21 cellular contexts compared by ENCODE assay signal in the genomic region with DNA sequence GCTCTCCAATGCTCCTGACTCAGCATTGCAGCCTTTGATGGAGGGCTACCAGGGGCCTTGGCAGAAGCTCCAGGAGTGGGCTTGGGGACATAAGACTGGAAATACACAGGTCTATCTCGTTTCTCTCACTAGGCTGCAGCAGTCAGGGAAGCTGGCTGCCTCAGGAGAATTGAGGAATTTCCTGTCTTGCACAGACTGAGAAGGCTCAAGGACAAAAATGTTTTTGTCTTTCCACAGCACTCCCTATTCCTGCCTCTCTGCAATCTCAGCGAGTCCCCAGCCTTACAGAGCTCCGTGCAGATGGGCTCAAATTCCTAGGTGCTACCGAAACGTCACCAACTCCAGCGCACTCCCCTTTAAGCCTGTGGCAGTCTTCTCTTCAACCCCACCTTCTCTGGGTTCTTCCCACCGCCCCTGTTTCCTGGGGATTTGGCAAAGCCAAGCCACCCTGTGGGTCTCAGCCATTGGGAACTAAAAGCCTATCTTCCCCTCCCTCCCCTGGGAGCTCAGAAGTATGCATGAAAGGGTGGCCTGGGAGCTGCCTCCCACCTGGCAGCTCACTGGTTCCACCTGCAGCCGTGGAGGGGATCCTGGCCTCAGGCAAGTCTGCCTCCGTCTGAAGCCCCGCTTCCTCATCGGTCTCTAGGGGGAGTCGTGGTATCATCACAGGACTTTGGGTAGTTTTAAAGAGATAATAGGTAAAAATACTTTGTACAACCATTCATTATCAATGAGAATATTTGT.
A peak's percentile ranks its signal among the peaks of the same experiment; 100 is the strongest.
DNase-seq lines count a peak whose midpoint lies in the region; ATAC-seq, FAIRE-seq and TF ChIP-seq lines count a peak whose summit lies in the region.
"Had no signal": no experiment of that assay in that cellular context is flagged by ENCODE, and none has a peak within 500 bp of the region (broad histone marks: within the 10 kb centered on the region; RNA-seq: fewer than 3 reads in every experiment).

No MANE protein-coding gene starts in this region.

- peak; percentile 65 for ATAC-seq in K562
- no peak for ATAC-seq in activated T-helper 17 cell treated with anti-CD3 and anti-CD28 coated beads, Interleukin-2, amount 50 U/mL, for 72 hours (replicated peaks)
- no peak for ATAC-seq in psoas muscle
- ATAC-seq: activated CD8-positive, alpha-beta T cell treated with anti-CD3 and anti-CD28 coated beads for 36 hours; activated T-cell treated with anti-CD3 and anti-CD28 coated beads, Interleukin-2, amount 50 U/mL, for 72 hours; esophagus mucosa; stimulated activated naive CD8-positive, alpha-beta T cell treated with anti-CD3 and anti-CD28 coated beads, Interleukin-15, amount 100 ng/mL, for 72 hours had no signal

- H3K27ac Mint-ChIP-seq in HFFc6 = no peak overlapping the region
- H3K27ac Mint-ChIP-seq in activated T-helper 17 cell treated with anti-CD3 and anti-CD28 coated beads, Interleukin-2, amount 50 U/mL, for 72 hours = no peak overlapping the region
- H3K27ac Mint-ChIP-seq: activated CD8-positive, alpha-beta T cell treated with anti-CD3 and anti-CD28 coated beads for 36 hours; activated T-cell treated with anti-CD3 and anti-CD28 coated beads, Interleukin-2, amount 50 U/mL, for 72 hours; IgD-negative memory B cell had no signal

- CTCF ChIA-PET in AG04450 (lab: Charles Lee) = no interaction called here
- CTCF ChIA-PET in K562 (lab: Yijun Ruan, JAX; ENCODE audit: low intra/inter-chr PET ratio) = no interaction called here

- TF ChIP-seq EP300 in K562 (IDR thresholded peaks at IDR 0.05; ENCODE audit: low read length) = no peak

- POLR2A ChIA-PET in AG04450 (lab: Yijun Ruan, JAX) (no interaction called here), K562 (lab: Yijun Ruan, JAX) (no interaction called here)

- WGBS in K562 (ENCODE audit: insufficient coverage, low coverage, missing lambda C conversion rate) = 0% methylated on average over 12 of the region's 12 CpGs
- 32 to 46% (median 43%) methylated on average over 12 of the region's 12 CpGs for WGBS in psoas muscle, 3 donors

- H3K36me3 Mint-ChIP-seq in HFFc6 (ENCODE audit: low read depth) = no peaks in the 10 kb centered on the region
- no peaks in the 10 kb centered on the region for H3K36me3 Mint-ChIP-seq in activated T-helper 17 cell treated with anti-CD3 and anti-CD28 coated beads, Interleukin-2, amount 50 U/mL, for 72 hours (ENCODE audit: low read depth)
- H3K36me3 Mint-ChIP-seq: IgD-negative memory B cell had no signal

- H3K4me3 Mint-ChIP-seq in HFFc6 = no peak overlapping the region
- no peak overlapping the region for H3K4me3 Mint-ChIP-seq in activated T-helper 17 cell treated with anti-CD3 and anti-CD28 coated beads, Interleukin-2, amount 50 U/mL, for 72 hours
- H3K4me3 Mint-ChIP-seq: activated CD8-positive, alpha-beta T cell treated with anti-CD3 and anti-CD28 coated beads for 36 hours; activated T-cell treated with anti-CD3 and anti-CD28 coated beads, Interleukin-2, amount 50 U/mL, for 72 hours; IgD-negative memory B cell; stimulated activated naive CD8-positive, alpha-beta T cell treated with anti-CD3 and anti-CD28 coated beads, Interleukin-15, amount 100 ng/mL, for 72 hours had no signal

- peaks cover 35% of the 10 kb centered on the region for H3K27me3 Mint-ChIP-seq in HFFc6 (ENCODE audit: insufficient read depth)
- peaks cover 7% of the 10 kb centered on the region for H3K27me3 Mint-ChIP-seq in activated T-helper 17 cell treated with anti-CD3 and anti-CD28 coated beads, Interleukin-2, amount 50 U/mL, for 72 hours
- H3K27me3 Mint-ChIP-seq: stimulated activated naive CD8-positive, alpha-beta T cell treated with anti-CD3 and anti-CD28 coated beads, Interleukin-15, amount 100 ng/mL, for 72 hours had no signal

- H3K36me3 ChIP-seq in K562 (ENCODE audit: control insufficient read depth, insufficient read depth, low read length) (no peaks in the 10 kb centered on the region), psoas muscle (ENCODE audit: insufficient read depth in 1 of 2, low read depth in 1 of 2) (no peaks in the 10 kb centered on the region)
- H3K36me3 ChIP-seq: HAP-1, heart left ventricle had no signal

- in situ Hi-C loops in K562 (cut with MboI) = no loop called here

- H3K4me2 ChIP-seq in K562 (ENCODE audit: insufficient read depth, low read length) = no peak overlapping the region

- DNase-seq in AG04450 (ENCODE audit: low read depth, low spot score) (no peak), HFFc6 (no peak), K562 (ENCODE audit: extremely low read depth in 1 of 4, low spot score in 3 of 4) (peak in 1 of 4 experiments; percentile 16), iPS-NIHi7 (ENCODE audit: extremely low spot score) (peak; percentile 53), psoas muscle (no peak)
- DNase-seq in activated effector memory CD4-positive, alpha-beta T cell treated with Interleukin-2 at 50 U/mL for 16 hours = no peak
- no peak for DNase-seq in activated CD4-positive, alpha-beta T cell treated with anti-CD3 and anti-CD28 coated beads for 4 hours
- DNase-seq: activated CD8-positive, alpha-beta T cell treated with anti-CD3 and anti-CD28 coated beads for 36 hours; activated T-cell treated with anti-CD3 and anti-CD28 coated beads, Interleukin-2, amount 50 U/mL, for 72 hours; anterior cingulate cortex; dermis blood vessel endothelial cell; heart left ventricle; NCI-H1105; NCI-H226; posterior cingulate gyrus; stimulated activated naive CD8-positive, alpha-beta T cell treated with anti-CD3 and anti-CD28 coated beads, Interleukin-15, amount 100 ng/mL, for 72 hours had no signal

- TF ChIP-seq CTCF in AG04450 (IDR thresholded peaks at IDR 0.05; ENCODE audit: low read depth, low read length) (0 out of 2 replicates have a peak, but pooled peaks have one; percentile 8), HFFc6 (IDR thresholded peaks at IDR 0.05) (0 out of 2 replicates have a peak, but pooled peaks have one; percentile 19), K562 (IDR thresholded peaks at IDR 0.05 in 2 of 3, conservative IDR thresholded peaks at IDR 0.05 in 1 of 3; ENCODE audit: insufficient read depth in 2 of 3, low read depth in 1 of 3, low read length in 3 of 3) (peak in 2 of 3 experiments; percentile 19 to 25; a peak in 2 of 6 replicates), psoas muscle (IDR thresholded peaks at IDR 0.05) (no peak)

- no peaks in the 10 kb centered on the region for H3K9me3 Mint-ChIP-seq in HFFc6
- no peaks in the 10 kb centered on the region for H3K9me3 Mint-ChIP-seq in activated T-helper 17 cell treated with anti-CD3 and anti-CD28 coated beads, Interleukin-2, amount 50 U/mL, for 72 hours
- H3K9me3 Mint-ChIP-seq: activated CD8-positive, alpha-beta T cell treated with anti-CD3 and anti-CD28 coated beads for 36 hours; activated T-cell treated with anti-CD3 and anti-CD28 coated beads, Interleukin-2, amount 50 U/mL, for 72 hours; stimulated activated naive CD8-positive, alpha-beta T cell treated with anti-CD3 and anti-CD28 coated beads, Interleukin-15, amount 100 ng/mL, for 72 hours had no signal

- H3K4me1 Mint-ChIP-seq in HFFc6 (ENCODE audit: low read depth) = no peaks in the 10 kb centered on the region
- H3K4me1 Mint-ChIP-seq in activated T-helper 17 cell treated with anti-CD3 and anti-CD28 coated beads, Interleukin-2, amount 50 U/mL, for 72 hours = no peaks in the 10 kb centered on the region
- H3K4me1 Mint-ChIP-seq: IgD-negative memory B cell; stimulated activated naive CD8-positive, alpha-beta T cell treated with anti-CD3 and anti-CD28 coated beads, Interleukin-15, amount 100 ng/mL, for 72 hours had no signal

- intact Hi-C loops in K562 (cut with micrococcal nuclease) (no loop called here), psoas muscle (cut with DNase I) (no loop called here)

- TF ChIP-seq RAD21 in K562 (CRISPR knock-in tag; conservative IDR thresholded peaks at IDR 0.05 in 1 of 2, IDR thresholded peaks at IDR 0.05 in 1 of 2) = no peak

- no peak overlapping the region for H3K27ac ChIP-seq in AG04450 (ENCODE audit: low read depth, low read length)
- H3K27ac ChIP-seq in K562 (ENCODE audit: extremely low read depth, low read depth, low read length) = no peak overlapping the region
- H3K27ac ChIP-seq in psoas muscle = no peak overlapping the region

- BruUV-seq in K562 (replicated peaks; lab: Mats Ljungman, UMichigan) = no TSS peak

- no peaks in the 10 kb centered on the region for H3K79me2 ChIP-seq in K562 (ENCODE audit: control insufficient read depth, insufficient read depth, low read length)

- H3K4me3 ChIP-seq in AG04450 (ENCODE audit: low read depth, low read length) (no peak overlapping the region), K562 (no peak overlapping the region), psoas muscle (no peak overlapping the region)
- H3K4me3 ChIP-seq: HAP-1 had no signal

- H2AFZ ChIP-seq in K562 (ENCODE audit: low read depth, low read length) = no peak overlapping the region

- H3K9me1 ChIP-seq in K562 (ENCODE audit: control insufficient read depth, insufficient read depth, low read length) = no peaks in the 10 kb centered on the region

- H3K27me3 ChIP-seq in AG04450 (ENCODE audit: control insufficient read depth, insufficient read depth, low read length) = peaks cover 12% of the 10 kb centered on the region
- H3K27me3 ChIP-seq in K562 (ENCODE audit: control insufficient read depth in 2 of 2, insufficient read depth in 2 of 2, low read length in 2 of 2) = no peaks in the 10 kb centered on the region
- no peaks in the 10 kb centered on the region for H3K27me3 ChIP-seq in psoas muscle (ENCODE audit: insufficient read depth in 3 of 3, low read length in 2 of 3)
- H3K27me3 ChIP-seq: heart left ventricle had no signal

- no peaks in the 10 kb centered on the region for H3K4me1 ChIP-seq in K562 (replicated peaks in 1 of 2; ENCODE audit: control insufficient read depth in 2 of 2, insufficient read depth in 2 of 2, low read length in 2 of 2)
- no peaks in the 10 kb centered on the region for H3K4me1 ChIP-seq in psoas muscle
- H3K4me1 ChIP-seq: HAP-1 had no signal

- H3K9me3 ChIP-seq in AG04450 (ENCODE audit: control insufficient read depth, insufficient read depth, low read length) (no peaks in the 10 kb centered on the region), K562 (replicated peaks; ENCODE audit: control insufficient read depth, insufficient read depth, low read depth, low read length) (no peaks in the 10 kb centered on the region), psoas muscle (no peaks in the 10 kb centered on the region)
- H3K9me3 ChIP-seq: HAP-1, heart left ventricle had no signal

- H3K9ac ChIP-seq in K562 (ENCODE audit: insufficient read depth in 1 of 2, low read depth in 2 of 2, low read length in 2 of 2) = no peak overlapping the region

- H4K20me1 ChIP-seq in K562 (replicated peaks; ENCODE audit: control insufficient read depth, insufficient read depth, low read length) = no peaks in the 10 kb centered on the region

- no peak for TF ChIP-seq POLR2A in K562 (conservative IDR thresholded peaks at IDR 0.05)

- no peak for FAIRE-seq in K562 (lab: Jason Lieb, UNC)
- FAIRE-seq: G401.6 had no signal
